ENCODE assay signal across 8 cellular contexts in the genomic region with DNA sequence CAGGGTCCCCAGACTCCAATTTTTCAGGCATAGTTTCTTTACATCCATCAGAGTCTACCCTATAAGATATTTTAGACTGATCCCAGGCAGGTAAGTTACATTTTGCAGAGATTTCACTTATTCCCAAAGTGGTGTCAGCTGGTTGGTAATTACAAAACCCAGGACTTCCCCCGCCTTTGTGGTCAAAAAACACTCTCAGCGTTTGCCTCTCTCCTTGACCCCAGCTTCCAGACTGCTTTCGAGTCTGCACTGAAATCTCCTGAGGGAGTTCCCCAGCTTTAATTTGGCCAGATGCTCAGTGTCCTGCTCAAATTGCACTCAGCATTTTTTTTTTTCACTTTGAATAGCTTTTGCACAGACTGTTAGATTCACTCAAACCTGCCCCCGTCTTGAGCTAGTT. TPM values are rescaled to one million over a fixed set of nuclear protein-coding genes. Genes with fewer than 3 reads are reported as not detected.
A peak's percentile ranks its signal among the peaks of the same experiment; 100 is the strongest.
DNase-seq lines count a peak whose midpoint lies in the region; ATAC-seq and TF ChIP-seq lines count a peak whose summit lies in the region.

No MANE protein-coding gene starts in this region.

- intact Hi-C loops in psoas muscle (cut with DNase I) = no loop called here

- no peaks in the 10 kb centered on the region for H3K36me3 Mint-ChIP-seq in immature natural killer cell

- H3K4me3 Mint-ChIP-seq in immature natural killer cell = peak overlapping the region in 4 of 5 donors; percentile 5 to 76 (median 46)

- no peaks in the 10 kb centered on the region for H3K4me1 ChIP-seq in psoas muscle

- H3K27me3 ChIP-seq in psoas muscle (ENCODE audit: insufficient read depth in 3 of 3, low read length in 2 of 3) = peaks cover 0 to 19% (median 0%) of the 10 kb centered on the region in 3 donors

- no peaks in the 10 kb centered on the region for H3K9me3 Mint-ChIP-seq in immature natural killer cell

- no peak overlapping the region for H3K27ac ChIP-seq in psoas muscle

- DNase-seq in GM12865 (ENCODE audit: low read depth) = peak; percentile 69
- peak in 1 of 3 donors; percentile 14 for DNase-seq in immature natural killer cell
- no peak for DNase-seq in Ammon's horn (ENCODE audit: low spot score)
- DNase-seq in NCI-H446 treated with DMSO at 0.1 percent for 48 hours (lab: John Stamatoyannopoulos, UW) = no peak
- DNase-seq in psoas muscle = no peak
- DNase-seq in activated naive CD4-positive, alpha-beta T cell treated with anti-CD3 and anti-CD28 coated beads, Interleukin-2, amount 50 U/mL, for 16 hours = no peak

- H3K27ac Mint-ChIP-seq in immature natural killer cell = no peak overlapping the region

- 10 to 29% (median 26%) methylated on average over 4 of the region's 4 CpGs for WGBS in psoas muscle, 3 donors

- peak; percentile 64 for ATAC-seq in GM21515 (IDR thresholded peaks at IDR 0.05; ENCODE audit: unreplicated experiment)
- peak; percentile 39 for ATAC-seq in HG03521 (IDR thresholded peaks at IDR 0.05; ENCODE audit: unreplicated experiment)
- no peak for ATAC-seq in psoas muscle

- peaks cover 19 to 31% of the 10 kb centered on the region in 2 donors for H3K4me1 Mint-ChIP-seq in immature natural killer cell

- H3K4me3 ChIP-seq in GM12865 (ENCODE audit: low read depth, low read length) (no peak overlapping the region), psoas muscle (no peak overlapping the region)

- TF ChIP-seq CTCF in GM12865 (IDR thresholded peaks at IDR 0.05; ENCODE audit: insufficient read depth, low read depth, low read length, missing control alignments) = no peak
- TF ChIP-seq CTCF in psoas muscle (IDR thresholded peaks at IDR 0.05) = no peak

- H3K27me3 Mint-ChIP-seq in immature natural killer cell (ENCODE audit: low read depth in 3 of 3) = peaks cover 0 to 5% (median 0%) of the 10 kb centered on the region in 3 donors

- no peaks in the 10 kb centered on the region for H3K36me3 ChIP-seq in psoas muscle (ENCODE audit: insufficient read depth in 1 of 2, low read depth in 1 of 2)

- H3K9me3 ChIP-seq in psoas muscle = no peaks in the 10 kb centered on the region

RNA-seq across cellular contexts. Expression of gene AMOT, which starts 11.2 kb away (rescaled TPM):
- polyA plus RNA-seq in immature natural killer cell (1 to 10 TPM; 4.0 to 8.1 (median 5.0) TPM), psoas muscle (10 to 100 TPM in 1 of 3 donors, 1 to 10 TPM in 2; 2.5 to 21.0 (median 9.5) TPM)
- 100 to 1,000 TPM in 3 of 4 donors, 10 to 100 TPM in 1; 72.6 to 148 (median 143) TPM for total RNA-seq in psoas muscle

Comparison
In these comparisons a context has a peak if more than half of its experiments do, and no peak if none do; other contexts are left out.
1. ATAC-seq: peak in GM21515 (single experiment) and HG03521 (single experiment); none in psoas muscle (0 of 4).